ENCODE assay signal across 8 cellular contexts in the genomic region with DNA sequence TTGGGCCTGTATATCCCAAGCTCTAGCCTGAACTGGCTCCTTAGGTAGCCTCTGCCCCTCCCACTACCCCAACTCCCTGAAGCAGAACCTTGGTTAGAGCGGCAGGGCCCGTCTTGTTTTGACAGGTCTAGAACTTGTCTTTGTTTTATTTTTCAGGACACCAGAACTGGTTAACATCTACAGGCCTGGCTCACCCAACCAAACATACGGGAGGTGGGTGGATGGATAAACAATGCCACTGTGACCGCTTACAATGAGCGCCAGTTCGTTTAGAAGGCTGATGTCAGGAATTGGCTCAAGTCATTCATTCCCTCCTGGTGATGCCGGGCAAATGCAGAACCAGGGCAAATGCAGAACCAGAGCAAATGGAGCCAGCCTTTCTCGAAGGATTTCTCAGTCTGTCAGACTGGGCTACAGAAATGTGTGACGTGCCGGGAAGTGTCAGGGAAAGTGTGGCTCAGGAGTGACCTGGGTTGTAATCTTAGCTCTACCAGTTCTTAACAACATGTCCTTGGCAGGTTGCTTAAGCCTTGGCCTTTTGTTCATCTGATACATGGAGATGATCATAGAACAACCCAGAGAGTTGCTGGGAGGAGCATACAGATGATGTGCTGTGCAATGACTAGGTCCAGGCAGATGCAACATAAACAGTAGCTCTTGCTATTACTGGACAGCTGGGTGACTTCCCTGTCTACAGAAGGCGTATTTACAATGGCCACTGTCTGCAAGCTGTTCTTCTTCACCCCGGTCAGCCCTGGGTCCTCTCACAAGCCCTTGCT. TPM values are rescaled to one million over a fixed set of nuclear protein-coding genes. Genes with fewer than 3 reads are reported as not detected.
DNase-seq lines count a peak whose midpoint lies in the region; ATAC-seq and TF ChIP-seq lines count a peak whose summit lies in the region.

No MANE protein-coding gene starts in this region.

- no peak overlapping the region for H3K9ac ChIP-seq in BLaER1
- H3K9ac ChIP-seq in OCI-LY1 (ENCODE audit: low read length): peak overlapping the region; percentile 96
- H3K9ac ChIP-seq in neural progenitor cell: no peak overlapping the region

- DNase-seq in esophagus muscularis mucosa (ENCODE audit: extremely low spot score): peak; percentile 95
- DNase-seq in neural progenitor cell (ENCODE audit: low spot score): no peak
- no peak for DNase-seq in endothelial cell (ENCODE audit: low spot score)
- DNase-seq in NCI-H1417 (lab: John Stamatoyannopoulos, UW): no peak

- H3K9me3 Mint-ChIP-seq in neural progenitor cell (no peaks in the 10 kb centered on the region), endothelial cell (ENCODE audit: unreplicated experiment) (no peaks in the 10 kb centered on the region)

- H4K20me1 ChIP-seq in BLaER1 (no peaks in the 10 kb centered on the region), OCI-LY1 (ENCODE audit: insufficient read depth, low read length) (no peaks in the 10 kb centered on the region), neural progenitor cell (ENCODE audit: low read depth) (no peaks in the 10 kb centered on the region)

- H3K4me1 Mint-ChIP-seq in neural progenitor cell (peaks cover 51% of the 10 kb centered on the region), endothelial cell (ENCODE audit: unreplicated experiment) (peaks cover 14% of the 10 kb centered on the region)

- H3K36me3 Mint-ChIP-seq in neural progenitor cell (no peaks in the 10 kb centered on the region), endothelial cell (ENCODE audit: low read depth, unreplicated experiment) (peaks cover 3% of the 10 kb centered on the region)

- peak; percentile 99 for TF ChIP-seq EP300 in esophagus muscularis mucosa (IDR thresholded peaks at IDR 0.05)

- H2AFZ ChIP-seq in OCI-LY1 (ENCODE audit: low read length) (no peak overlapping the region), neural progenitor cell (replicated peaks) (no peak overlapping the region)

- H3K36me3 ChIP-seq in BLaER1: no peaks in the 10 kb centered on the region
- no peaks in the 10 kb centered on the region for H3K36me3 ChIP-seq in OCI-LY1 (ENCODE audit: insufficient read depth, low read length)
- no peaks in the 10 kb centered on the region for H3K36me3 ChIP-seq in esophagus muscularis mucosa
- H3K36me3 ChIP-seq in neural progenitor cell: no peaks in the 10 kb centered on the region

- H3K9me2 ChIP-seq in OCI-LY1 (ENCODE audit: low read depth, low read length): no peaks in the 10 kb centered on the region

- peak overlapping the region; percentile 63 for H3K27ac ChIP-seq in BLaER1
- H3K27ac ChIP-seq in OCI-LY1 (ENCODE audit: low read depth, low read length, poor library complexity, severe bottlenecking): peak overlapping the region; percentile 98
- H3K27ac ChIP-seq in esophagus muscularis mucosa (replicated peaks in 1 of 4): peak overlapping the region; percentile 93 to 98 (median 95)
- no peak overlapping the region for H3K27ac ChIP-seq in neural progenitor cell

- H3K4me1 ChIP-seq in BLaER1 (peaks cover 98% of the 10 kb centered on the region), OCI-LY1 (ENCODE audit: insufficient read depth, low read length, severe bottlenecking) (peaks cover 98% of the 10 kb centered on the region), esophagus muscularis mucosa (peaks cover 72 to 89% (median 85%) of the 10 kb centered on the region in 4 donors), neural progenitor cell (peaks cover 30% of the 10 kb centered on the region)

- intact Hi-C loops in esophagus muscularis mucosa (cut with DNase I): loop anchor here (5.0 kb wide), 2 partner anchors 33 to 213 kb away; a partner anchor contains a TSS

- H3K4me3 Mint-ChIP-seq in neural progenitor cell (no peak overlapping the region), endothelial cell (ENCODE audit: unreplicated experiment) (no peak overlapping the region)

- TF ChIP-seq POLR2A in esophagus muscularis mucosa (IDR thresholded peaks at IDR 0.05; ENCODE audit: low read depth): no peak

- H3F3A ChIP-seq in OCI-LY1 (ENCODE audit: insufficient read depth, low read length): no peaks in the 10 kb centered on the region
- H3F3A ChIP-seq in neural progenitor cell (ENCODE audit: low read depth): peaks cover 4% of the 10 kb centered on the region

- peak overlapping the region; percentile 95 for H3K4me2 ChIP-seq in BLaER1
- H3K4me2 ChIP-seq in OCI-LY1 (ENCODE audit: low read length): peak overlapping the region; percentile 90
- no peak overlapping the region for H3K4me2 ChIP-seq in neural progenitor cell

- H3K27me3 ChIP-seq in BLaER1 (no peaks in the 10 kb centered on the region), OCI-LY1 (ENCODE audit: insufficient read depth, low read length) (no peaks in the 10 kb centered on the region), esophagus muscularis mucosa (no peaks in the 10 kb centered on the region), neural progenitor cell (peaks cover 12% of the 10 kb centered on the region)

- H3K9me3 ChIP-seq in BLaER1 (no peaks in the 10 kb centered on the region), OCI-LY1 (ENCODE audit: low read length) (no peaks in the 10 kb centered on the region), esophagus muscularis mucosa (no peaks in the 10 kb centered on the region), neural progenitor cell (ENCODE audit: low read depth) (no peaks in the 10 kb centered on the region)

- H3K27me3 Mint-ChIP-seq in neural progenitor cell (ENCODE audit: insufficient read depth, low read depth) (peaks cover 5% of the 10 kb centered on the region), endothelial cell (ENCODE audit: unreplicated experiment) (peaks cover 8% of the 10 kb centered on the region)

- ATAC-seq in HG03571 (IDR thresholded peaks at IDR 0.05; ENCODE audit: unreplicated experiment): no peak
- ATAC-seq in GM18858 (IDR thresholded peaks at IDR 0.05; ENCODE audit: unreplicated experiment): no peak

- TF ChIP-seq CTCF in OCI-LY1 (IDR thresholded peaks at IDR 0.05; ENCODE audit: low read length): no peak
- TF ChIP-seq CTCF in esophagus muscularis mucosa (IDR thresholded peaks at IDR 0.05): no peak
- TF ChIP-seq CTCF in neural progenitor cell (IDR thresholded peaks at IDR 0.05): no peak
- TF ChIP-seq CTCF in endothelial cell (IDR thresholded peaks at IDR 0.05; ENCODE audit: unreplicated experiment): no peak

- H3K27ac Mint-ChIP-seq in neural progenitor cell (peak overlapping the region; percentile 31), endothelial cell (ENCODE audit: unreplicated experiment) (no peak overlapping the region)

- H3K4me3 ChIP-seq in BLaER1 (no peak overlapping the region), OCI-LY1 (ENCODE audit: low read depth, low read length, poor library complexity, severe bottlenecking) (peak overlapping the region; percentile 69), esophagus muscularis mucosa (no peak overlapping the region), neural progenitor cell (no peak overlapping the region)

- WGBS in esophagus muscularis mucosa: 33% methylated on average over 12 of the region's 12 CpGs

- H3K79me2 ChIP-seq in OCI-LY1 (ENCODE audit: insufficient read depth, low read length): no peaks in the 10 kb centered on the region
- H3K79me2 ChIP-seq in neural progenitor cell (ENCODE audit: low read depth): no peaks in the 10 kb centered on the region

RNA-seq across cellular contexts. Expression of a gene that starts 30.5 kb away (rescaled TPM):
- total RNA-seq in esophagus muscularis mucosa: 100 to 1,000 TPM in 3 of 4 donors, 10 to 100 TPM in 1; 67.7 to 656 (median 159) TPM
- 26.5 and 47.6 TPM in 2 replicates for total RNA-seq in neural progenitor cell (ENCODE audit: low replicate concordance)
- total RNA-seq in endothelial cell (ENCODE audit: unreplicated experiment): 80.0 TPM

RNA-seq across cellular contexts. Expression of a gene that starts 45.3 kb away (rescaled TPM):
- total RNA-seq in esophagus muscularis mucosa: under 1 TPM in 3 of 4 donors, not detected in 1; 0.11 to 0.26 (median 0.17) TPM
- 0.03 and 0.11 TPM in 2 replicates for total RNA-seq in neural progenitor cell (ENCODE audit: low replicate concordance)
- total RNA-seq in endothelial cell (ENCODE audit: unreplicated experiment): not detected
